Comparison of ENCODE assay signal across 9 cellular contexts in genomic region chr7:118182618-118183253, GRCh38. TPM values are rescaled to one million over a fixed set of nuclear protein-coding genes. Genes with fewer than 3 reads are reported as not detected.
A peak's percentile ranks its signal among the peaks of the same experiment; 100 is the strongest.
DNase-seq lines count a peak whose midpoint lies in the region; ATAC-seq and TF ChIP-seq lines count a peak whose summit lies in the region.
"Had no signal": no experiment of that assay in that cellular context is flagged by ENCODE, and none has a peak within 500 bp of the region (broad histone marks: within the 10 kb centered on the region; RNA-seq: fewer than 3 reads in every experiment).

No MANE protein-coding gene starts in this region.

- peaks cover 5% of the 10 kb centered on the region for H3K27me3 Mint-ChIP-seq in T-helper 2 cell treated with Interferon-gamma antibody and Interleukin-4, amounts not matched to agents 5 μg/mL and 100 μg/mL, for 36 hours (ENCODE audit: low read depth)
- H3K27me3 Mint-ChIP-seq in activated naive CD8-positive, alpha-beta T cell = no peaks in the 10 kb centered on the region

- 61 to 66% methylated on average over 10 of the region's 10 CpGs for WGBS in testis, 2 donors

- no peak for TF ChIP-seq CTCF in testis (IDR thresholded peaks at IDR 0.05)

- H3K4me1 ChIP-seq in testis = peaks cover 9% of the 10 kb centered on the region

- peak overlapping the region; percentile 85 to 94 for H3K4me3 ChIP-seq in testis

- no peaks in the 10 kb centered on the region for H3K36me3 ChIP-seq in testis (ENCODE audit: low read depth, missing control alignments)

- no peaks in the 10 kb centered on the region for H3K27me3 ChIP-seq in testis

- no peak for TF ChIP-seq POLR2A in testis (IDR thresholded peaks at IDR 0.05)

- H3K27ac ChIP-seq in testis = peak overlapping the region in 1 of 2 donors; percentile 93

- H3K27ac Mint-ChIP-seq in T-helper 2 cell treated with Interferon-gamma antibody and Interleukin-4, amounts not matched to agents 5 μg/mL and 100 μg/mL, for 36 hours = peak overlapping the region; percentile 99
- H3K27ac Mint-ChIP-seq in activated naive CD8-positive, alpha-beta T cell = peak overlapping the region; percentile 100

- H3K9me3 ChIP-seq in testis = no peaks in the 10 kb centered on the region

- intact Hi-C loops in testis (cut with DNase I; ENCODE audit: low total_unique reads) = no loop called here

- peak overlapping the region; percentile 97 for H3K4me3 Mint-ChIP-seq in T-helper 2 cell treated with Interferon-gamma antibody and Interleukin-4, amounts not matched to agents 5 μg/mL and 100 μg/mL, for 36 hours
- H3K4me3 Mint-ChIP-seq in activated naive CD8-positive, alpha-beta T cell = peak overlapping the region; percentile 100

- peaks cover 25% of the 10 kb centered on the region for H3K4me1 Mint-ChIP-seq in T-helper 2 cell treated with Interferon-gamma antibody and Interleukin-4, amounts not matched to agents 5 μg/mL and 100 μg/mL, for 36 hours (ENCODE audit: low read depth)
- peaks cover 48% of the 10 kb centered on the region for H3K4me1 Mint-ChIP-seq in activated naive CD8-positive, alpha-beta T cell (ENCODE audit: low read depth)

- H3K9me3 Mint-ChIP-seq in T-helper 2 cell treated with Interferon-gamma antibody and Interleukin-4, amounts not matched to agents 5 μg/mL and 100 μg/mL, for 36 hours = no peaks in the 10 kb centered on the region
- no peaks in the 10 kb centered on the region for H3K9me3 Mint-ChIP-seq in activated naive CD8-positive, alpha-beta T cell (ENCODE audit: low read depth)

- peaks cover 29% of the 10 kb centered on the region for H3K36me3 Mint-ChIP-seq in T-helper 2 cell treated with Interferon-gamma antibody and Interleukin-4, amounts not matched to agents 5 μg/mL and 100 μg/mL, for 36 hours (ENCODE audit: low read depth)
- H3K36me3 Mint-ChIP-seq in activated naive CD8-positive, alpha-beta T cell = peaks cover 11% of the 10 kb centered on the region

- no peak for ATAC-seq in HG02840 (IDR thresholded peaks at IDR 0.05; ENCODE audit: low FRiP score, unreplicated experiment)

- DNase-seq in T-helper 2 cell treated with Interferon-gamma antibody and Interleukin-4, amounts not matched to agents 5 μg/mL and 100 μg/mL, for 36 hours (ENCODE audit: low spot score) = no peak
- DNase-seq in T-helper 2 cell (no peak), kidney tubule cell (ENCODE audit: low spot score) (peak; percentile 47), testis (no peak), COR-L47 (lab: John Stamatoyannopoulos, UW) (no peak)
- DNase-seq in stimulated activated CD4-positive, alpha-beta T cell treated with anti-CD3 and anti-CD28 coated beads, Interleukin-15, amount 100 ng/mL, for 24 hours = no peak

RNA-seq across cellular contexts. Expression of gene LSM8, which starts 1.2 kb away (rescaled TPM):
- 10 to 100 TPM; 34.9 to 62.5 TPM for total RNA-seq in testis
- polyA plus RNA-seq in testis (ENCODE audit: insufficient read depth, low read depth, low replicate concordance) = 37.6 TPM

RNA-seq across cellular contexts. Expression of gene ANKRD7, which starts 41.8 kb away (rescaled TPM):
- total RNA-seq in testis = 100 to 1,000 TPM; 503 to 598 TPM
- polyA plus RNA-seq in testis (ENCODE audit: insufficient read depth, low read depth, low replicate concordance) = 1,292 TPM
- total RNA-seq: esophagus mucosa had no signal
